ENCODE assay signal across 1 cellular context in genomic region chr3:31265646-31266423, GRCh38.
TF ChIP-seq lines count a peak whose summit lies in the region.

No MANE protein-coding gene starts in this region.

TF ChIP-seq in endothelial cell of umbilical vein, 7 proteins besides CTCF, POLR2A, EP300 and RAD21 (continued from another document):
- TF ChIP-seq MYC (IDR thresholded peaks at IDR 0.05; ENCODE audit: low read depth, low read length), result no peak
- no peak for TF ChIP-seq MAX (IDR thresholded peaks at IDR 0.05; ENCODE audit: insufficient read depth, insufficient read length)
